ENCODE assay signal across 14 cellular contexts in the genomic region with DNA sequence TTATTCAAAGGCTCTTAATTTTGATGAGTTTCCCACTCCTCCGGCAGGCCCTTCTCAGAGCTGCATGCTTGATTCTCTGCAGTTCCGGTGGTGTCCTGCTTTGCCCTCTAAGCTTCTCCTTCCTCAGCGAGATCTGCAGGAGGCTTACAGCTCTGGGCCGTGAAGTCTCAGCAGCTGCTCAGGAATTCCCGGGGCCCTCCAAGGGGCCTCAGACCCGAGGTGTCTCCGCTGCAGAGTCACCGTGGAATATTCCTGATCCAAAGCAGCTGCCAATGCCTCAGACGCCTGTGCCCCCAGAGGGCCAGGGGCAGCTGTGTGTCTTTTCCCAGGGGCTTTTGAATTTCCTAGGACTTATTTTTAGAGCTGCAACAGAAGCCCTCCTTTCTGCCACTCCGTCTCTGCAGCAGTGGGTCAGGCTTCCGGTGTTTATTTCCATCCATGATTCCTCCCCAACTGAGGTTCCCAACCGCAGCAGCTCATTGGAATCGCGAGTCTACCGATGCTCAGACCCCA. TPM values are rescaled to one million over a fixed set of nuclear protein-coding genes. Genes with fewer than 3 reads are reported as not detected.
DNase-seq lines count a peak whose midpoint lies in the region; ATAC-seq and TF ChIP-seq lines count a peak whose summit lies in the region.
"Had no signal": no experiment of that assay in that cellular context is flagged by ENCODE, and none has a peak within 500 bp of the region (broad histone marks: within the 10 kb centered on the region; RNA-seq: fewer than 3 reads in every experiment).

No MANE protein-coding gene starts in this region.

- H3K27ac Mint-ChIP-seq in endodermal cell (peak overlapping the region; percentile 85), nephron (peak overlapping the region; percentile 82 to 95 (median 84))
- no peak overlapping the region for H3K27ac Mint-ChIP-seq in CD4-positive, alpha-beta T cell
- H3K27ac Mint-ChIP-seq: stimulated activated naive B cell treated with anti-CD40 and anti-IgM and Interleukin-4, amounts not matched to agents 10 μg/mL and 1 μg/mL and 100 μg/mL, for 72 hours had no signal

- H3K9ac ChIP-seq in endodermal cell (ENCODE audit: extremely low read depth, low read length, poor library complexity, severe bottlenecking), result no peak overlapping the region

- peaks cover 8% of the 10 kb centered on the region for H3K4me1 ChIP-seq in endodermal cell (ENCODE audit: control insufficient read depth, insufficient read depth, low read length)
- H3K4me1 ChIP-seq: colonic mucosa had no signal

- peak; percentile 75 for DNase-seq in ELF-1 (ENCODE audit: low read depth, low spot score)
- DNase-seq in NCI-H524 treated with DMSO at 0.1 percent for 48 hours (lab: John Stamatoyannopoulos, UW), result peak; percentile 67
- DNase-seq in endodermal cell, result peak; percentile 90
- no peak for DNase-seq in NCI-H748 treated with DMSO at 0.1 percent for 48 hours (lab: John Stamatoyannopoulos, UW)
- DNase-seq in CD4-positive, alpha-beta T cell, result no peak
- DNase-seq in SIG-M5 (lab: John Stamatoyannopoulos, UW), result no peak
- DNase-seq: activated CD4-positive, alpha-beta T cell treated with anti-CD3 and anti-CD28 coated beads for 1 hour; activated gamma-delta T cell; CD4-positive, CD25-positive, alpha-beta regulatory T cell; colonic mucosa; SHP77; stimulated activated naive B cell treated with anti-CD40 and anti-IgM and Interleukin-4, amounts not matched to agents 10 μg/mL and 1 μg/mL and 100 μg/mL, for 72 hours had no signal

- no peak for ATAC-seq in CD4-positive, alpha-beta T cell (ENCODE audit: poor library complexity)
- no peak for ATAC-seq in HG03432 (IDR thresholded peaks at IDR 0.05; ENCODE audit: unreplicated experiment)
- ATAC-seq: stimulated activated naive B cell treated with anti-CD40 and anti-IgM and Interleukin-4, amounts not matched to agents 10 μg/mL and 1 μg/mL and 100 μg/mL, for 72 hours had no signal

- H3K4me3 Mint-ChIP-seq in endodermal cell (peak overlapping the region; percentile 24), nephron (peak overlapping the region; percentile 72 to 79 (median 73))
- no peak overlapping the region for H3K4me3 Mint-ChIP-seq in CD4-positive, alpha-beta T cell
- H3K4me3 Mint-ChIP-seq: CD4-positive, CD25-positive, alpha-beta regulatory T cell; stimulated activated naive B cell treated with anti-CD40 and anti-IgM and Interleukin-4, amounts not matched to agents 10 μg/mL and 1 μg/mL and 100 μg/mL, for 72 hours had no signal

- no peaks in the 10 kb centered on the region for H3K9me3 ChIP-seq in endodermal cell (ENCODE audit: control insufficient read depth, low read length)
- H3K9me3 ChIP-seq in CD4-positive, alpha-beta T cell (ENCODE audit: control insufficient read depth, low read length), result no peaks in the 10 kb centered on the region
- H3K9me3 ChIP-seq: colonic mucosa had no signal

- no peaks in the 10 kb centered on the region for H3K9me3 Mint-ChIP-seq in endodermal cell
- peaks cover 3% of the 10 kb centered on the region for H3K9me3 Mint-ChIP-seq in nephron
- no peaks in the 10 kb centered on the region for H3K9me3 Mint-ChIP-seq in CD4-positive, alpha-beta T cell
- H3K9me3 Mint-ChIP-seq: stimulated activated naive B cell treated with anti-CD40 and anti-IgM and Interleukin-4, amounts not matched to agents 10 μg/mL and 1 μg/mL and 100 μg/mL, for 72 hours had no signal

- peaks cover 15% of the 10 kb centered on the region for H3K4me1 Mint-ChIP-seq in endodermal cell
- H3K4me1 Mint-ChIP-seq in nephron, result peaks cover 41% of the 10 kb centered on the region
- no peaks in the 10 kb centered on the region for H3K4me1 Mint-ChIP-seq in CD4-positive, alpha-beta T cell (ENCODE audit: low read depth)

- H3K36me3 ChIP-seq in endodermal cell (ENCODE audit: control insufficient read depth, insufficient read depth, low read length), result no peaks in the 10 kb centered on the region
- H3K36me3 ChIP-seq: colonic mucosa had no signal

- no peaks in the 10 kb centered on the region for H3K27me3 ChIP-seq in endodermal cell (ENCODE audit: control insufficient read depth, insufficient read depth, low read length, poor library complexity, severe bottlenecking)
- no peaks in the 10 kb centered on the region for H3K27me3 ChIP-seq in CD4-positive, alpha-beta T cell (ENCODE audit: control insufficient read depth, insufficient read depth, low read length)
- H3K27me3 ChIP-seq: colonic mucosa had no signal

- H3K27ac ChIP-seq in endodermal cell (ENCODE audit: low read depth, low read length), result peak overlapping the region; percentile 4
- no peak overlapping the region for H3K27ac ChIP-seq in CD4-positive, alpha-beta T cell (ENCODE audit: low read depth, low read length)
- H3K27ac ChIP-seq: colonic mucosa had no signal

- intact Hi-C loops in CD4-positive, alpha-beta T cell (cut with DNase I, micrococcal nuclease), result no loop called here

- CTCF ChIA-PET in CD4-positive, alpha-beta T cell (lab: Charles Lee), result interaction anchor here (1.0 kb wide), 1 partner anchor 8 kb away, joined by 3 read pairs; no protein-coding TSS in a partner anchor

- TF ChIP-seq CTCF in endodermal cell (conservative IDR thresholded peaks at IDR 0.05) (peak; percentile 26), nephron (IDR thresholded peaks at IDR 0.05; ENCODE audit: unreplicated experiment in 3 of 3) (no peak)
- no peak for TF ChIP-seq CTCF in CD4-positive, alpha-beta T cell (IDR thresholded peaks at IDR 0.05)

- 18 to 33% methylated on average over 14 to 15 of the region's 15 CpGs for WGBS in endodermal cell (ENCODE audit: insufficient coverage in 1 of 2, insufficient read length in 1 of 2), 2 experiments

- POLR2A ChIA-PET in CD4-positive, alpha-beta T cell (lab: Charles Lee), result no interaction called here

- H3K27me3 Mint-ChIP-seq in endodermal cell (ENCODE audit: insufficient read depth) (no peaks in the 10 kb centered on the region), nephron (ENCODE audit: low read depth) (peaks cover 18% of the 10 kb centered on the region)
- H3K27me3 Mint-ChIP-seq in CD4-positive, alpha-beta T cell, result peaks cover 12% of the 10 kb centered on the region

- no peaks in the 10 kb centered on the region for H3K36me3 Mint-ChIP-seq in endodermal cell (ENCODE audit: low read depth)
- no peaks in the 10 kb centered on the region for H3K36me3 Mint-ChIP-seq in nephron (ENCODE audit: low read depth)
- no peaks in the 10 kb centered on the region for H3K36me3 Mint-ChIP-seq in CD4-positive, alpha-beta T cell (ENCODE audit: low read depth)
- H3K36me3 Mint-ChIP-seq: CD4-positive, CD25-positive, alpha-beta regulatory T cell; stimulated activated naive B cell treated with anti-CD40 and anti-IgM and Interleukin-4, amounts not matched to agents 10 μg/mL and 1 μg/mL and 100 μg/mL, for 72 hours had no signal

- H3K4me3 ChIP-seq in endodermal cell (ENCODE audit: low read length), result no peak overlapping the region
- H3K4me3 ChIP-seq: colonic mucosa had no signal

RNA-seq across cellular contexts. Expression of a gene that starts 37.2 kb away (rescaled TPM):
- 10 to 100 TPM; 13.5 to 14.5 TPM for total RNA-seq in endodermal cell
- polyA plus RNA-seq in endodermal cell (2013, experiment 1 of 2), result 10.2 TPM
- polyA plus RNA-seq in endodermal cell (2013, experiment 2 of 2), result 9.9 TPM
- 1 to 10 TPM; 7.3 to 9.2 TPM for total RNA-seq in CD4-positive, alpha-beta T cell

RNA-seq across cellular contexts. Expression of a gene that starts 56.1 kb away (rescaled TPM):
- 10 to 100 TPM; 14.2 to 15.2 TPM for total RNA-seq in endodermal cell
- polyA plus RNA-seq in endodermal cell (2013, experiment 1 of 2), result 5.3 TPM
- polyA plus RNA-seq in endodermal cell (2013, experiment 2 of 2), result 4.5 TPM
- 100 to 1,000 TPM; 107 to 112 TPM for total RNA-seq in CD4-positive, alpha-beta T cell

Comparison
In these comparisons a context has a peak if more than half of its experiments do, and no peak if none do; other contexts are left out.
1. DNase-seq: peak in ELF-1 (single experiment), NCI-H524 treated with DMSO at 0.1 percent for 48 hours (single experiment) and endodermal cell (single experiment); none in NCI-H748 treated with DMSO at 0.1 percent for 48 hours (single experiment), CD4-positive, alpha-beta T cell (0 of 10) and SIG-M5 (single experiment).
2. RNA of a gene that starts 56.1 kb away (total RNA-seq): 107 to 112 TPM in CD4-positive, alpha-beta T cell; 14.2 to 15.2 TPM in endodermal cell; every median in the first group is over 4 times any median in the second.